Comparison of ENCODE assay signal across 2 cellular contexts in the genomic region with DNA sequence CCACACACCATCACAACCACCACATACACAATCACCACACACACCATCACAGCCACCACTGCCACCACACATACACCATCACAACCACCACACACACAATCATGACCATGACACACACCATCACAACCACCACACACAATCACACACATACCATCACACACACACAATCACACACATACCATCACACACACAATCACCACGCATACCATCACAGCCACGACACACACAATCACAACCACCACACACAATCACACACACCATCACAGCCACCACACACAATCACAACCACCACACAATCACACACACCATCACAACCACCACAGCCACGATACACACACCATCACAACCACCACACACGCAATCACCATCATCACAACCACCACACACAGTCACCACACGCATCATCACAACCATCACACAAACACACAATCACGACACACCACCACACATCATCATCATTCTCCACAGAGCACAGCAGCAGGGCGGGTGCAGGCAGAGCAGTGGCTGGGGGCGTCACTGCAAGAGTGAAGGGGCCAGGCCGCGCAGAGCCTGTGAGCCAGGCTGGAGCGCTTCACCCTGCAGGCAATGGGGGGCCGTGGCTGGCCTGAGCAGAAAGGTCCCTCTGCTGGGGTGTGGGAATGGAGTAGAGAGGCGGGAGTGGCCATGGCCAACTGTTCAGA.
TF ChIP-seq lines count a peak whose summit lies in the region.

No MANE protein-coding gene starts in this region.

TF ChIP-seq in GM12891, 5 proteins besides CTCF, POLR2A, EP300 and RAD21 (continued from another document):
- TF ChIP-seq SPI1 (IDR thresholded peaks at IDR 0.05; ENCODE audit: low read depth, low read length) = no peak

TF ChIP-seq in K562, 482 proteins besides CTCF, POLR2A, EP300 and RAD21 (continued from another document):
- TF ChIP-seq, protein P1, sequence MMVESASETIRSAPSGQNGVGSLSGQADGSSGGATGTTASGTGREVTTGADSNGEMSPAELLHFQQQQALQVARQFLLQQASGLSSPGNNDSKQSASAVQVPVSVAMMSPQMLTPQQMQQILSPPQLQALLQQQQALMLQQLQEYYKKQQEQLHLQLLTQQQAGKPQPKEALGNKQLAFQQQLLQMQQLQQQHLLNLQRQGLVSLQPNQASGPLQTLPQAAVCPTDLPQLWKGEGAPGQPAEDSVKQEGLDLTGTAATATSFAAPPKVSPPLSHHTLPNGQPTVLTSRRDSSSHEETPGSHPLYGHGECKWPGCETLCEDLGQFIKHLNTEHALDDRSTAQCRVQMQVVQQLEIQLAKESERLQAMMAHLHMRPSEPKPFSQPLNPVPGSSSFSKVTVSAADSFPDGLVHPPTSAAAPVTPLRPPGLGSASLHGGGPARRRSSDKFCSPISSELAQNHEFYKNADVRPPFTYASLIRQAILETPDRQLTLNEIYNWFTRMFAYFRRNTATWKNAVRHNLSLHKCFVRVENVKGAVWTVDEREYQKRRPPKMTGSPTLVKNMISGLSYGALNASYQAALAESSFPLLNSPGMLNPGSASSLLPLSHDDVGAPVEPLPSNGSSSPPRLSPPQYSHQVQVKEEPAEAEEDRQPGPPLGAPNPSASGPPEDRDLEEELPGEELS (CRISPR knock-in tag; IDR thresholded peaks at IDR 0.05; ENCODE audit: borderline replicate concordance) = no peak
- peak; percentile 62; the same call in 1 of the 2 replicates for TF ChIP-seq ELF4 (CRISPR knock-in tag; IDR thresholded peaks at IDR 0.05)
- TF ChIP-seq ARID1B (IDR thresholded peaks at IDR 0.05) = peak; percentile 20; the same call in 1 of the 2 replicates
- peak; percentile 25 for TF ChIP-seq ARHGAP35 (IDR thresholded peaks at IDR 0.05; ENCODE audit: partially characterized antibody)
- TF ChIP-seq MCM3 (IDR thresholded peaks at IDR 0.05) = 0 out of 2 replicates have a peak, but pooled peaks have one; percentile 23
- TF ChIP-seq TRIM24 (IDR thresholded peaks at IDR 0.05) = 0 out of 4 replicates have a peak, but pooled peaks of 1 of the 2 experiments have one; percentile 10
- TF ChIP-seq CSDE1 (IDR thresholded peaks at IDR 0.05) = 0 out of 4 replicates have a peak, but pooled peaks of 1 of the 2 experiments have one; percentile 24
- TF ChIP-seq, protein P2, sequence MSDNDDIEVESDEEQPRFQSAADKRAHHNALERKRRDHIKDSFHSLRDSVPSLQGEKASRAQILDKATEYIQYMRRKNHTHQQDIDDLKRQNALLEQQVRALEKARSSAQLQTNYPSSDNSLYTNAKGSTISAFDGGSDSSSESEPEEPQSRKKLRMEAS (CRISPR knock-in tag; IDR thresholded peaks at IDR 0.05) = 0 out of 2 replicates have a peak, but pooled peaks have one; percentile 22
- TF ChIP-seq, protein P3, sequence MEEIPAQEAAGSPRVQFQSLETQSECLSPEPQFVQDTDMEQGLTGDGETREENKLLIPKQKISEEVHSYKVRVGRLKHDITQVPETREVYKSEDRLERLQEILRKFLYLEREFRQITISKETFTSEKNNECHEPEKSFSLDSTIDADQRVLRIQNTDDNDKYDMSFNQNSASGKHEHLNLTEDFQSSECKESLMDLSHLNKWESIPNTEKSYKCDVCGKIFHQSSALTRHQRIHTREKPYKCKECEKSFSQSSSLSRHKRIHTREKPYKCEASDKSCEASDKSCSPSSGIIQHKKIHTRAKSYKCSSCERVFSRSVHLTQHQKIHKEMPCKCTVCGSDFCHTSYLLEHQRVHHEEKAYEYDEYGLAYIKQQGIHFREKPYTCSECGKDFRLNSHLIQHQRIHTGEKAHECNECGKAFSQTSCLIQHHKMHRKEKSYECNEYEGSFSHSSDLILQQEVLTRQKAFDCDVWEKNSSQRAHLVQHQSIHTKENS (CRISPR knock-in tag; IDR thresholded peaks at IDR 0.05) = no peak
- TF ChIP-seq, protein P4, sequence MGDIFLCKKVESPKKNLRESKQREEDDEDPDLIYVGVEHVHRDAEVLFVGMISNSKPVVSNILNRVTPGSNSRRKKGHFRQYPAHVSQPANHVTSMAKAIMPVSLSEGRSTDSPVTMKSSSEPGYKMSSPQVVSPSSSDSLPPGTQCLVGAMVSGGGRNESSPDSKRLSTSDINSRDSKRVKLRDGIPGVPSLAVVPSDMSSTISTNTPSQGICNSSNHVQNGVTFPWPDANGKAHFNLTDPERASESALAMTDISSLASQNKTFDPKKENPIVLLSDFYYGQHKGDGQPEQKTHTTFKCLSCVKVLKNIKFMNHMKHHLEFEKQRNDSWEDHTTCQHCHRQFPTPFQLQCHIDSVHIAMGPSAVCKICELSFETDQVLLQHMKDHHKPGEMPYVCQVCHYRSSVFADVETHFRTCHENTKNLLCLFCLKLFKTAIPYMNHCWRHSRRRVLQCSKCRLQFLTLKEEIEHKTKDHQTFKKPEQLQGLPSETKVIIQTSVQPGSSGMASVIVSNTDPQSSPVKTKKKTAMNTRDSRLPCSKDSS (IDR thresholded peaks at IDR 0.05; ENCODE audit: low read depth, partially characterized antibody) = peak; percentile 42
- TF ChIP-seq, protein P5, sequence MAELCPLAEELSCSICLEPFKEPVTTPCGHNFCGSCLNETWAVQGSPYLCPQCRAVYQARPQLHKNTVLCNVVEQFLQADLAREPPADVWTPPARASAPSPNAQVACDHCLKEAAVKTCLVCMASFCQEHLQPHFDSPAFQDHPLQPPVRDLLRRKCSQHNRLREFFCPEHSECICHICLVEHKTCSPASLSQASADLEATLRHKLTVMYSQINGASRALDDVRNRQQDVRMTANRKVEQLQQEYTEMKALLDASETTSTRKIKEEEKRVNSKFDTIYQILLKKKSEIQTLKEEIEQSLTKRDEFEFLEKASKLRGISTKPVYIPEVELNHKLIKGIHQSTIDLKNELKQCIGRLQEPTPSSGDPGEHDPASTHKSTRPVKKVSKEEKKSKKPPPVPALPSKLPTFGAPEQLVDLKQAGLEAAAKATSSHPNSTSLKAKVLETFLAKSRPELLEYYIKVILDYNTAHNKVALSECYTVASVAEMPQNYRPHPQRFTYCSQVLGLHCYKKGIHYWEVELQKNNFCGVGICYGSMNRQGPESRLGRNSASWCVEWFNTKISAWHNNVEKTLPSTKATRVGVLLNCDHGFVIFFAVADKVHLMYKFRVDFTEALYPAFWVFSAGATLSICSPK (IDR thresholded peaks at IDR 0.05; ENCODE audit: borderline replicate concordance) = 0 out of 2 replicates have a peak, but pooled peaks have one; percentile 46
- TF ChIP-seq, protein P6, sequence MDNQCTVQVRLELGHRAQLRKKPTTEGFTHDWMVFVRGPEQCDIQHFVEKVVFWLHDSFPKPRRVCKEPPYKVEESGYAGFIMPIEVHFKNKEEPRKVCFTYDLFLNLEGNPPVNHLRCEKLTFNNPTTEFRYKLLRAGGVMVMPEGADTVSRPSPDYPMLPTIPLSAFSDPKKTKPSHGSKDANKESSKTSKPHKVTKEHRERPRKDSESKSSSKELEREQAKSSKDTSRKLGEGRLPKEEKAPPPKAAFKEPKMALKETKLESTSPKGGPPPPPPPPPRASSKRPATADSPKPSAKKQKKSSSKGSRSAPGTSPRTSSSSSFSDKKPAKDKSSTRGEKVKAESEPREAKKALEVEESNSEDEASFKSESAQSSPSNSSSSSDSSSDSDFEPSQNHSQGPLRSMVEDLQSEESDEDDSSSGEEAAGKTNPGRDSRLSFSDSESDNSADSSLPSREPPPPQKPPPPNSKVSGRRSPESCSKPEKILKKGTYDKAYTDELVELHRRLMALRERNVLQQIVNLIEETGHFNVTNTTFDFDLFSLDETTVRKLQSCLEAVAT (IDR thresholded peaks at IDR 0.05) = peak in 1 of 2 experiments; percentile 58; a peak in 3 of 4 replicates
- TF ChIP-seq ZNF282 (CRISPR knock-in tag; IDR thresholded peaks at IDR 0.05) = no peak
- TF ChIP-seq LARP7 (IDR thresholded peaks at IDR 0.05) = peak; percentile 56; the same call in 1 of the 2 replicates
- TF ChIP-seq, protein P7, sequence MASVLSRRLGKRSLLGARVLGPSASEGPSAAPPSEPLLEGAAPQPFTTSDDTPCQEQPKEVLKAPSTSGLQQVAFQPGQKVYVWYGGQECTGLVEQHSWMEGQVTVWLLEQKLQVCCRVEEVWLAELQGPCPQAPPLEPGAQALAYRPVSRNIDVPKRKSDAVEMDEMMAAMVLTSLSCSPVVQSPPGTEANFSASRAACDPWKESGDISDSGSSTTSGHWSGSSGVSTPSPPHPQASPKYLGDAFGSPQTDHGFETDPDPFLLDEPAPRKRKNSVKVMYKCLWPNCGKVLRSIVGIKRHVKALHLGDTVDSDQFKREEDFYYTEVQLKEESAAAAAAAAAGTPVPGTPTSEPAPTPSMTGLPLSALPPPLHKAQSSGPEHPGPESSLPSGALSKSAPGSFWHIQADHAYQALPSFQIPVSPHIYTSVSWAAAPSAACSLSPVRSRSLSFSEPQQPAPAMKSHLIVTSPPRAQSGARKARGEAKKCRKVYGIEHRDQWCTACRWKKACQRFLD (CRISPR knock-in tag; IDR thresholded peaks at IDR 0.05) = no peak
- TF ChIP-seq PHF20 (IDR thresholded peaks at IDR 0.05; ENCODE audit: partially characterized antibody) = peak; percentile 54
- TF ChIP-seq ZNF717 (CRISPR knock-in tag; IDR thresholded peaks at IDR 0.05) = no peak
- TF ChIP-seq ZNF124 (CRISPR knock-in tag; IDR thresholded peaks at IDR 0.05) = no peak
- TF ChIP-seq, protein P8, sequence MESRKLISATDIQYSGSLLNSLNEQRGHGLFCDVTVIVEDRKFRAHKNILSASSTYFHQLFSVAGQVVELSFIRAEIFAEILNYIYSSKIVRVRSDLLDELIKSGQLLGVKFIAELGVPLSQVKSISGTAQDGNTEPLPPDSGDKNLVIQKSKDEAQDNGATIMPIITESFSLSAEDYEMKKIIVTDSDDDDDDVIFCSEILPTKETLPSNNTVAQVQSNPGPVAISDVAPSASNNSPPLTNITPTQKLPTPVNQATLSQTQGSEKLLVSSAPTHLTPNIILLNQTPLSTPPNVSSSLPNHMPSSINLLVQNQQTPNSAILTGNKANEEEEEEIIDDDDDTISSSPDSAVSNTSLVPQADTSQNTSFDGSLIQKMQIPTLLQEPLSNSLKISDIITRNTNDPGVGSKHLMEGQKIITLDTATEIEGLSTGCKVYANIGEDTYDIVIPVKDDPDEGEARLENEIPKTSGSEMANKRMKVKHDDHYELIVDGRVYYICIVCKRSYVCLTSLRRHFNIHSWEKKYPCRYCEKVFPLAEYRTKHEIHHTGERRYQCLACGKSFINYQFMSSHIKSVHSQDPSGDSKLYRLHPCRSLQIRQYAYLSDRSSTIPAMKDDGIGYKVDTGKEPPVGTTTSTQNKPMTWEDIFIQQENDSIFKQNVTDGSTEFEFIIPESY (CRISPR knock-in tag; IDR thresholded peaks at IDR 0.05) = peak; percentile 89
- TF ChIP-seq CHD4 (IDR thresholded peaks at IDR 0.05; ENCODE audit: insufficient read depth, insufficient replicate concordance, low read depth, low read length, poor library complexity, severe bottlenecking) = peak; percentile 37
- TF ChIP-seq SMARCA5 (IDR thresholded peaks at IDR 0.05) = 0 out of 2 replicates have a peak, but pooled peaks have one; percentile 27
- 0 out of 4 replicates have a peak, but pooled peaks of 1 of the 2 experiments have one; percentile 46 for TF ChIP-seq HDAC1 (IDR thresholded peaks at IDR 0.05)
- peak; percentile 29; the same call in 1 of the 2 replicates for TF ChIP-seq EHMT2 (IDR thresholded peaks at IDR 0.05)
- TF ChIP-seq, protein P9, sequence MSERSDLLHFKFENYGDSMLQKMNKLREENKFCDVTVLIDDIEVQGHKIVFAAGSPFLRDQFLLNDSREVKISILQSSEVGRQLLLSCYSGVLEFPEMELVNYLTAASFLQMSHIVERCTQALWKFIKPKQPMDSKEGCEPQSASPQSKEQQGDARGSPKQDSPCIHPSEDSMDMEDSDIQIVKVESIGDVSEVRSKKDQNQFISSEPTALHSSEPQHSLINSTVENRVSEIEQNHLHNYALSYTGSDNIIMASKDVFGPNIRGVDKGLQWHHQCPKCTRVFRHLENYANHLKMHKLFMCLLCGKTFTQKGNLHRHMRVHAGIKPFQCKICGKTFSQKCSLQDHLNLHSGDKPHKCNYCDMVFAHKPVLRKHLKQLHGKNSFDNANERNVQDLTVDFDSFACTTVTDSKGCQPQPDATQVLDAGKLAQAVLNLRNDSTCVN (CRISPR knock-in tag; IDR thresholded peaks at IDR 0.05) = peak; percentile 59; the same call in 1 of the 2 replicates
